In genomic region chr19:16398530-16399241, GRCh38 we compare ENCODE assay signal across 11 cellular contexts.
DNase-seq lines count a peak whose midpoint lies in the region; ATAC-seq, FAIRE-seq and TF ChIP-seq lines count a peak whose summit lies in the region.
"Had no signal": no experiment of that assay in that cellular context is flagged by ENCODE, and none has a peak within 500 bp of the region (broad histone marks: within the 10 kb centered on the region; RNA-seq: fewer than 3 reads in every experiment).

No MANE protein-coding gene starts in this region.

- no peak for TF ChIP-seq POLR2A in GM12891 (IDR thresholded peaks at IDR 0.05; ENCODE audit: low read depth, low read length)

- FAIRE-seq in GM12891 (lab: Jason Lieb, UNC) = no peak
- FAIRE-seq: G401.6 had no signal

- H3K4me1 Mint-ChIP-seq in stimulated activated memory B cell treated with anti-CD40 and anti-IgM and Interleukin-4, amounts not matched to agents 10 μg/mL and 1 μg/mL and 100 μg/mL, for 72 hours = peaks cover 53% of the 10 kb centered on the region

- no peak for TF ChIP-seq CTCF in HL-60 (IDR thresholded peaks at IDR 0.05; ENCODE audit: insufficient read depth, low read length)
- TF ChIP-seq CTCF in fibroblast of the aortic adventitia (IDR thresholded peaks at IDR 0.05; ENCODE audit: insufficient read depth, low read length) = no peak

- H3K9me3 Mint-ChIP-seq in stimulated activated memory B cell treated with anti-CD40 and anti-IgM and Interleukin-4, amounts not matched to agents 10 μg/mL and 1 μg/mL and 100 μg/mL, for 72 hours = no peaks in the 10 kb centered on the region
- H3K9me3 Mint-ChIP-seq: activated T-cell treated with anti-CD3 and anti-CD28 coated beads, Interleukin-2, amount 50 U/mL, for 24 hours had no signal

- DNase-seq in HL-60 (ENCODE audit: low read depth in 1 of 2, low spot score in 1 of 2) (no peak), NCI-H446 treated with DMSO at 0.1 percent for 48 hours (lab: John Stamatoyannopoulos, UW) (peak; percentile 5), fibroblast of the aortic adventitia (ENCODE audit: low read depth) (peak; percentile 67), SIG-M5 (lab: John Stamatoyannopoulos, UW) (no peak), SW 1271 (lab: John Stamatoyannopoulos, UW) (no peak), GM12891 (ENCODE audit: insufficient read length, low spot score) (no peak)
- DNase-seq: activated T-cell treated with anti-CD3 and anti-CD28 coated beads, Interleukin-2, amount 50 U/mL, for 24 hours; colonic mucosa; NCI-H146 had no signal

- H3K36me3 Mint-ChIP-seq in stimulated activated memory B cell treated with anti-CD40 and anti-IgM and Interleukin-4, amounts not matched to agents 10 μg/mL and 1 μg/mL and 100 μg/mL, for 72 hours = peaks cover 57% of the 10 kb centered on the region

- no peaks in the 10 kb centered on the region for H3K27me3 Mint-ChIP-seq in stimulated activated memory B cell treated with anti-CD40 and anti-IgM and Interleukin-4, amounts not matched to agents 10 μg/mL and 1 μg/mL and 100 μg/mL, for 72 hours
- H3K27me3 Mint-ChIP-seq: activated T-cell treated with anti-CD3 and anti-CD28 coated beads, Interleukin-2, amount 50 U/mL, for 24 hours had no signal

- H3K4me3 ChIP-seq in HL-60 (replicated peaks; ENCODE audit: insufficient read depth, low read length) = no peak overlapping the region
- H3K4me3 ChIP-seq in fibroblast of the aortic adventitia (ENCODE audit: low read depth, low read length) = no peak overlapping the region
- H3K4me3 ChIP-seq: colonic mucosa had no signal

- H3K27ac Mint-ChIP-seq in stimulated activated memory B cell treated with anti-CD40 and anti-IgM and Interleukin-4, amounts not matched to agents 10 μg/mL and 1 μg/mL and 100 μg/mL, for 72 hours = peak overlapping the region; percentile 80

- H3K27ac ChIP-seq in HL-60 (replicated peaks) = peak overlapping the region; percentile 74
- H3K27ac ChIP-seq: colonic mucosa had no signal

- no peak overlapping the region for H3K4me3 Mint-ChIP-seq in stimulated activated memory B cell treated with anti-CD40 and anti-IgM and Interleukin-4, amounts not matched to agents 10 μg/mL and 1 μg/mL and 100 μg/mL, for 72 hours
- H3K4me3 Mint-ChIP-seq: activated T-cell treated with anti-CD3 and anti-CD28 coated beads, Interleukin-2, amount 50 U/mL, for 24 hours had no signal

- no peak for ATAC-seq in stimulated activated memory B cell treated with anti-CD40 and anti-IgM and Interleukin-4, amounts not matched to agents 10 μg/mL and 1 μg/mL and 100 μg/mL, for 72 hours

- no peaks in the 10 kb centered on the region for H3K27me3 ChIP-seq in HL-60 (ENCODE audit: insufficient read depth, poor library complexity, severe bottlenecking)
- H3K27me3 ChIP-seq: colonic mucosa had no signal

TF ChIP-seq in GM12891, 5 proteins besides CTCF, POLR2A, EP300 and RAD21:
- TF ChIP-seq SPI1 (IDR thresholded peaks at IDR 0.05; ENCODE audit: low read depth, low read length) = no peak
- no peak for TF ChIP-seq PAX5 (IDR thresholded peaks at IDR 0.05; ENCODE audit: insufficient read depth, low read length, severe bottlenecking)
- TF ChIP-seq POLR2AphosphoS5 (IDR thresholded peaks at IDR 0.05; ENCODE audit: low read depth, low read length) = no peak
- no peak for TF ChIP-seq TAF1 (IDR thresholded peaks at IDR 0.05; ENCODE audit: low read depth, low read length)
- TF ChIP-seq POU2F2 (IDR thresholded peaks at IDR 0.05; ENCODE audit: low read depth, low read length) = no peak

Comparison
In these comparisons a context has a peak if more than half of its experiments do, and no peak if none do; other contexts are left out.
1. DNase-seq: peak in NCI-H446 treated with DMSO at 0.1 percent for 48 hours (single experiment) and fibroblast of the aortic adventitia (single experiment); none in HL-60 (0 of 2), SIG-M5 (single experiment), SW 1271 (0 of 2) and GM12891 (single experiment).